Comparison of ENCODE assay signal across 16 cellular contexts in genomic region chr10:76150886-76151288, GRCh38.
A peak's percentile ranks its signal among the peaks of the same experiment; 100 is the strongest.
DNase-seq lines count a peak whose midpoint lies in the region; ATAC-seq, FAIRE-seq and TF ChIP-seq lines count a peak whose summit lies in the region.
"Had no signal": no experiment of that assay in that cellular context is flagged by ENCODE, and none has a peak within 500 bp of the region (broad histone marks: within the 10 kb centered on the region; RNA-seq: fewer than 3 reads in every experiment).

No MANE protein-coding gene starts in this region.

- FAIRE-seq in kidney (lab: Jason Lieb, UNC), result no peak
- FAIRE-seq: GM18507 had no signal

- peak overlapping the region in 1 of 2 donors; percentile 5 for H3K9ac ChIP-seq in kidney (ENCODE audit: low read length in 2 of 2)

- no peak overlapping the region for H3K4me3 Mint-ChIP-seq in WTC11
- H3K4me3 Mint-ChIP-seq: activated CD4-positive, alpha-beta memory T cell treated with anti-CD3 and anti-CD28 coated beads, Interleukin-2, amount 10 ng/mL, durations not matched to agents 7 days and 5 days; activated naive CD8-positive, alpha-beta T cell treated with anti-CD3 and anti-CD28 coated beads for 36 hours; activated T-cell treated with anti-CD3 and anti-CD28 coated beads, Interleukin-2, amount 50 U/mL, for 72 hours had no signal

- ATAC-seq in WTC11 (no peak; the same call in 1 of the 2 replicates), HG02623 (IDR thresholded peaks at IDR 0.05; ENCODE audit: unreplicated experiment) (no peak)
- ATAC-seq: activated T-cell treated with anti-CD3 and anti-CD28 coated beads, Interleukin-2, amount 50 U/mL, for 72 hours; Panc1; stimulated activated naive CD8-positive, alpha-beta T cell treated with anti-CD3 and anti-CD28 coated beads, Interleukin-15, Interleukin-2, amounts not matched to agents 100 U/mL and 50 U/mL, for 24 hours had no signal

- CTCF ChIA-PET in WTC11 (lab: Charles Lee), result interaction anchor here (1.1 to 1.6 kb wide), 2 partner anchors 11 to 64 kb away, joined by 3 to 5 read pairs; no protein-coding TSS in a partner anchor

- peak overlapping the region; percentile 10 to 15 for H3K4me3 ChIP-seq in kidney (ENCODE audit: low read length in 2 of 2)

- TF ChIP-seq CTCF in WTC11 (IDR thresholded peaks at IDR 0.05), result no peak
- TF ChIP-seq CTCF in kidney (IDR thresholded peaks at IDR 0.05; ENCODE audit: borderline replicate concordance, extremely low read depth, insufficient read depth), result no peak

- no peaks in the 10 kb centered on the region for H3K36me3 ChIP-seq in kidney (ENCODE audit: control insufficient read depth in 1 of 2, insufficient read depth in 2 of 2, low read length in 2 of 2)

- no peaks in the 10 kb centered on the region for H3K9me3 ChIP-seq in kidney (ENCODE audit: control insufficient read depth in 1 of 2, low read length in 2 of 2)

- peaks cover 6 to 7% of the 10 kb centered on the region in 2 donors for H3K4me1 ChIP-seq in kidney (ENCODE audit: control insufficient read depth in 1 of 2, insufficient read depth in 1 of 2, low read depth in 1 of 2, low read length in 2 of 2)

- H3K27me3 Mint-ChIP-seq in WTC11 (ENCODE audit: low read depth), result peaks cover 2% of the 10 kb centered on the region; the same call in 1 of the 2 replicates
- H3K27me3 Mint-ChIP-seq: activated CD4-positive, alpha-beta memory T cell treated with anti-CD3 and anti-CD28 coated beads, Interleukin-2, amount 10 ng/mL, durations not matched to agents 7 days and 5 days had no signal

- H3K27ac ChIP-seq in kidney (ENCODE audit: low read depth in 2 of 2, low read length in 2 of 2), result peak overlapping the region; percentile 20 to 60

- peaks cover 57% of the 10 kb centered on the region for H3K36me3 Mint-ChIP-seq in WTC11
- H3K36me3 Mint-ChIP-seq: activated naive CD8-positive, alpha-beta T cell treated with anti-CD3 and anti-CD28 coated beads for 36 hours had no signal

- intact Hi-C loops in kidney (cut with DNase I), result no loop called here

- peaks cover 43% of the 10 kb centered on the region for H3K4me1 Mint-ChIP-seq in WTC11
- H3K4me1 Mint-ChIP-seq: activated CD4-positive, alpha-beta memory T cell treated with anti-CD3 and anti-CD28 coated beads, Interleukin-2, amount 10 ng/mL, durations not matched to agents 7 days and 5 days; activated naive CD8-positive, alpha-beta T cell treated with anti-CD3 and anti-CD28 coated beads for 36 hours had no signal

- H3K27ac Mint-ChIP-seq in WTC11, result peak overlapping the region; percentile 97
- H3K27ac Mint-ChIP-seq: activated CD4-positive, alpha-beta memory T cell treated with anti-CD3 and anti-CD28 coated beads, Interleukin-2, amount 10 ng/mL, durations not matched to agents 7 days and 5 days; activated naive CD8-positive, alpha-beta T cell treated with anti-CD3 and anti-CD28 coated beads for 36 hours; activated T-cell treated with anti-CD3 and anti-CD28 coated beads, Interleukin-2, amount 50 U/mL, for 72 hours had no signal

- POLR2A ChIA-PET in WTC11 (lab: Charles Lee), result no interaction called here

- DNase-seq in DMS53 treated with DMSO at 0.1 percent for 48 hours (lab: John Stamatoyannopoulos, UW; ENCODE audit: unreplicated experiment) (peak; percentile 46), WTC11 (ENCODE audit: low spot score) (no peak), kidney (no peak), putamen (ENCODE audit: low spot score) (peak; percentile 11), NOMO-1 (lab: John Stamatoyannopoulos, UW; ENCODE audit: unreplicated experiment in 2 of 2) (no peak), T-helper 2 cell (no peak)
- no peak for DNase-seq in activated CD8-positive, alpha-beta memory T cell treated with anti-CD3 and anti-CD28 coated beads, Interleukin-2, amount 50 U/mL, for 4 hours
- DNase-seq: activated CD4-positive, alpha-beta memory T cell treated with anti-CD3 and anti-CD28 coated beads, Interleukin-2, amount 10 ng/mL, durations not matched to agents 7 days and 5 days; activated naive CD8-positive, alpha-beta T cell treated with anti-CD3 and anti-CD28 coated beads for 36 hours; activated T-cell treated with anti-CD3 and anti-CD28 coated beads, Interleukin-2, amount 50 U/mL, for 72 hours; foreskin fibroblast; NCI-H1930; stimulated activated naive CD8-positive, alpha-beta T cell treated with anti-CD3 and anti-CD28 coated beads, Interleukin-15, Interleukin-2, amounts not matched to agents 100 U/mL and 50 U/mL, for 24 hours had no signal

- H3K9me3 Mint-ChIP-seq in WTC11, result peaks cover 53% of the 10 kb centered on the region

TF ChIP-seq in WTC11, 78 proteins besides CTCF, POLR2A, EP300 and RAD21:
- TF ChIP-seq NFATC4 (CRISPR knock-in tag; IDR thresholded peaks at IDR 0.05), result no peak
- peak; percentile 22; the same call in 1 of the 2 replicates for TF ChIP-seq GABPB1 (CRISPR knock-in tag; IDR thresholded peaks at IDR 0.05)

Comparison
In these comparisons a context has a peak if more than half of its experiments do, and no peak if none do; other contexts are left out.
1. DNase-seq: peak in DMS53 treated with DMSO at 0.1 percent for 48 hours (single experiment) and putamen (single experiment); none in WTC11 (single experiment), kidney (single experiment), activated CD8-positive, alpha-beta memory T cell treated with anti-CD3 and anti-CD28 coated beads, Interleukin-2, amount 50 U/mL, for 4 hours (single experiment), NOMO-1 (0 of 2) and T-helper 2 cell (0 of 5).